In genomic region chr3:171551296-171551695, GRCh38 we compare ENCODE assay signal across 26 cellular contexts.
"Had no signal": no experiment of that assay in that cellular context is flagged by ENCODE, and none has a peak within 500 bp of the region (broad histone marks: within the 10 kb centered on the region; RNA-seq: fewer than 3 reads in every experiment).

No MANE protein-coding gene starts in this region.

- H3K4me1 ChIP-seq: suprapubic skin, testis, tibial artery, transverse colon, upper lobe of left lung, upper lobe of right lung, uterus, vagina had no signal

- H3K27ac ChIP-seq: stomach, suprapubic skin, testis, thoracic aorta, thyroid gland, tibial artery, tibial nerve, transverse colon, upper lobe of left lung, upper lobe of right lung, uterus, vagina had no signal

- ATAC-seq: stimulated activated effector memory CD8-positive, alpha-beta T cell treated with anti-CD3 and anti-CD28 coated beads, Interleukin-12 subunit alpha, Interleukin-12 subunit beta, amount 100 ng/mL, for 72 hours; stimulated activated memory B cell treated with anti-CD40 and anti-IgM and Interleukin-4, amounts not matched to agents 10 μg/mL and 1 μg/mL and 100 μg/mL, for 72 hours; stimulated activated naive B cell treated with anti-CD40 and anti-IgM and Interleukin-4, amounts not matched to agents 10 μg/mL and 1 μg/mL and 100 μg/mL, for 72 hours; stimulated activated naive CD8-positive, alpha-beta T cell treated with anti-CD3 and anti-CD28 coated beads, Interleukin-15, amount 100 ng/mL, for 72 hours; stimulated activated naive CD8-positive, alpha-beta T cell treated with anti-CD3 and anti-CD28 coated beads, Interleukin-15, Interleukin-2, amounts not matched to agents 100 U/mL and 50 U/mL, for 24 hours; upper lobe of right lung had no signal

- H3K9me3 ChIP-seq: stomach, suprapubic skin, testis, thoracic aorta, thyroid gland, tibial artery, tibial nerve, transverse colon, upper lobe of left lung, upper lobe of right lung, uterus, vagina had no signal

- DNase-seq: stimulated activated CD4-positive, alpha-beta T cell treated with anti-CD3 and anti-CD28 coated beads, Interleukin-2, amount 100 ng/mL, for 48 hours; stimulated activated CD4-positive, alpha-beta T cell treated with anti-CD3 and anti-CD28 coated beads, Interleukin-4, amount 100 ng/mL, for 1 hour; stimulated activated CD4-positive, alpha-beta T cell treated with anti-CD3 and anti-CD28 coated beads, Interleukin-4, amount 100 ng/mL, for 24 hours; stimulated activated CD4-positive, alpha-beta T cell treated with anti-CD3 and anti-CD28 coated beads, Interleukin-4, amount 100 ng/mL, for 4 hours; stimulated activated CD8-positive, alpha-beta memory T cell treated with anti-CD3 and anti-CD28 coated beads, Interleukin-4, amount 100 ng/mL, for 48 hours; stimulated activated naive B cell treated with anti-CD40 and anti-IgM and Interleukin-4, amounts not matched to agents 10 μg/mL and 1 μg/mL and 100 μg/mL, for 72 hours; stimulated activated naive CD4-positive, alpha-beta T cell; stimulated activated naive CD4-positive, alpha-beta T cell treated with Interleukin-2 at 50 U/mL for 16 hours; stimulated activated naive CD8-positive, alpha-beta T cell treated with anti-CD3 and anti-CD28 coated beads, Interleukin-15, amount 100 ng/mL, for 72 hours; stimulated activated naive CD8-positive, alpha-beta T cell treated with anti-CD3 and anti-CD28 coated beads, Interleukin-15, Interleukin-2, amounts not matched to agents 100 U/mL and 50 U/mL, for 24 hours; stomach; substantia nigra; testis; thyroid gland; tibial artery; transverse colon; trophoblast cell; upper lobe of left lung; upper lobe of right lung; uterus had no signal

- H3K4me3 ChIP-seq: stomach, suprapubic skin, testis, thoracic aorta, thyroid gland, tibial artery, tibial nerve, transverse colon, upper lobe of left lung, upper lobe of right lung, uterus, vagina had no signal

- H3K36me3 ChIP-seq: stomach, suprapubic skin, thoracic aorta, thyroid gland, tibial artery, tibial nerve, transverse colon, upper lobe of left lung, upper lobe of right lung, uterus, vagina had no signal

- H3K27me3 ChIP-seq: stomach, suprapubic skin, testis, thyroid gland, tibial artery, tibial nerve, transverse colon, upper lobe of left lung, upper lobe of right lung, uterus, vagina had no signal
